ENCODE assay signal across 8 cellular contexts in genomic region chr5:149828161-149829011, GRCh38.
DNase-seq lines count a peak whose midpoint lies in the region; ATAC-seq, FAIRE-seq and TF ChIP-seq lines count a peak whose summit lies in the region.

No MANE protein-coding gene starts in this region.

- FAIRE-seq in bronchial epithelial cell (lab: Jason Lieb, UNC) (peak; percentile 84), keratinocyte (lab: Jason Lieb, UNC) (peak; percentile 99)

- no peaks in the 10 kb centered on the region for H3K36me3 ChIP-seq in bronchial epithelial cell (ENCODE audit: control insufficient read depth, insufficient read depth, low read length)
- H3K36me3 ChIP-seq in keratinocyte (ENCODE audit: control insufficient read depth in 2 of 2, extremely low read depth in 1 of 2, insufficient read depth in 2 of 2, low read length in 2 of 2): peaks cover 3 to 4% of the 10 kb centered on the region in 2 experiments

- peak overlapping the region; percentile 25 for H3K9ac ChIP-seq in keratinocyte (ENCODE audit: control insufficient read depth, extremely low read depth, insufficient read depth, low read length)

- peak; percentile 59 for ATAC-seq in HG03095 (IDR thresholded peaks at IDR 0.05; ENCODE audit: unreplicated experiment)

- H3K9me3 ChIP-seq in keratinocyte (ENCODE audit: control insufficient read depth, low read depth, low read length): no peaks in the 10 kb centered on the region

- TF ChIP-seq CTCF in 22Rv1 (IDR thresholded peaks at IDR 0.05) (peak; percentile 89), GM13977 (IDR thresholded peaks at IDR 0.05; ENCODE audit: extremely low read depth, insufficient read depth, missing control alignments) (peak; percentile 85), WI38 (IDR thresholded peaks at IDR 0.05; ENCODE audit: low read depth, low read length) (peak; percentile 76), bronchial epithelial cell (IDR thresholded peaks at IDR 0.05; ENCODE audit: insufficient read depth, low read length, severe bottlenecking) (peak; percentile 92), keratinocyte (optimal IDR thresholded peaks at IDR 0.05 in 1 of 3, IDR thresholded peaks at IDR 0.05 in 1 of 3, conservative IDR thresholded peaks at IDR 0.05 in 1 of 3; ENCODE audit: extremely low read depth in 1 of 3, insufficient read depth in 2 of 3, low read length in 3 of 3) (peak; percentile 85 to 93 (median 93))

- H3K4me1 ChIP-seq in keratinocyte (ENCODE audit: control insufficient read depth, extremely low read depth, insufficient read depth, low read length): peaks cover 9% of the 10 kb centered on the region

- H3K4me2 ChIP-seq in keratinocyte (ENCODE audit: control insufficient read depth, extremely low read depth, insufficient read depth, low read depth, low read length): no peak overlapping the region

- in situ Hi-C loops in GM13977 (cut with MboI; ENCODE audit: low pct_unique_long_range_greater_than_20kb, low sequenced_read_pairs, unreplicated experiment): loop anchor here (10.0 kb wide), 1 partner anchor 184 kb away; no protein-coding TSS in a partner anchor

- H3K27me3 ChIP-seq in bronchial epithelial cell (ENCODE audit: control insufficient read depth, insufficient read depth, low read length) (no peaks in the 10 kb centered on the region), keratinocyte (ENCODE audit: control insufficient read depth, extremely low read depth, insufficient read depth, low read length) (no peaks in the 10 kb centered on the region)

- dilution Hi-C loops in keratinocyte (cut with MboI; ENCODE audit: extremely low pct_ligation_motif_present, low sequenced_read_pairs): no loop called here

- no peaks in the 10 kb centered on the region for H3K79me2 ChIP-seq in keratinocyte (ENCODE audit: control insufficient read depth, insufficient read depth, low read length)

- no peaks in the 10 kb centered on the region for H3K9me1 ChIP-seq in keratinocyte (ENCODE audit: control insufficient read depth, extremely low read depth, insufficient read depth, low read length)

- H3K27ac ChIP-seq in 22Rv1 (peak overlapping the region; percentile 58), keratinocyte (ENCODE audit: control insufficient read depth, insufficient read depth, low read length) (peak overlapping the region; percentile 59)

- H4K20me1 ChIP-seq in keratinocyte (ENCODE audit: control insufficient read depth, extremely low read depth, insufficient read depth, low read length): no peaks in the 10 kb centered on the region

- H3K4me3 ChIP-seq in WI38 (ENCODE audit: low read depth, low read length) (no peak overlapping the region), bronchial epithelial cell (ENCODE audit: low read depth, low read length) (no peak overlapping the region), keratinocyte (ENCODE audit: control insufficient read depth in 2 of 3, extremely low read depth in 1 of 3, insufficient read depth in 2 of 3, low read depth in 1 of 3, low read length in 3 of 3) (no peak overlapping the region)

- H2AFZ ChIP-seq in keratinocyte (ENCODE audit: control insufficient read depth, low read length): peak overlapping the region; percentile 20

- DNase-seq in GM13977 (ENCODE audit: low spot score) (peak; percentile 89), NCI-H2227 (lab: John Stamatoyannopoulos, UW; ENCODE audit: unreplicated experiment) (peak; percentile 87), bronchial epithelial cell (ENCODE audit: low read depth) (peak; percentile 92), keratinocyte (ENCODE audit: low read depth, low spot score) (peak; percentile 58)
- DNase-seq in stimulated activated CD4-positive, alpha-beta T cell treated with anti-CD3 and anti-CD28 coated beads, Interleukin-1b, Interleukin-23, amount 100 ng/mL, for 1 hour (ENCODE audit: low read depth in 2 of 2): peak; percentile 51 to 74
